In genomic region chr10:102133373-102134195, GRCh38 we compare ENCODE assay signal across 8 cellular contexts. TPM values are rescaled to one million over a fixed set of nuclear protein-coding genes. Genes with fewer than 3 reads are reported as not detected.
A peak's percentile ranks its signal among the peaks of the same experiment; 100 is the strongest.
DNase-seq lines count a peak whose midpoint lies in the region; ATAC-seq and TF ChIP-seq lines count a peak whose summit lies in the region.

No MANE protein-coding gene starts in this region.

- peak overlapping the region; percentile 53 for H3K4me3 ChIP-seq in neuron (ENCODE audit: low read length)

- intact Hi-C loops in activated naive CD4-positive, alpha-beta T cell treated with anti-CD3 and anti-CD28 coated beads for 36 hours (cut with micrococcal nuclease), result loop anchor here (5.0 kb wide), 3 partner anchors 291 to 781 kb away; partner anchors contain the start of genes ARL3, BTRC, KCNIP2 and SFXN2

- DNase-seq in Caki2 (ENCODE audit: low read depth), result peak; percentile 76
- DNase-seq in activated naive CD4-positive, alpha-beta T cell treated with anti-CD3 and anti-CD28 coated beads for 36 hours, result peak; percentile 72
- peak; percentile 59 for DNase-seq in germinal center (ENCODE audit: low spot score)

- peaks cover 11% of the 10 kb centered on the region for H3K36me3 ChIP-seq in neuron (ENCODE audit: insufficient read depth, low read length)

- peaks cover 32% of the 10 kb centered on the region for H3K36me3 Mint-ChIP-seq in activated naive CD4-positive, alpha-beta T cell treated with anti-CD3 and anti-CD28 coated beads for 36 hours (ENCODE audit: low read depth)

- peaks cover 42% of the 10 kb centered on the region for H3K4me1 Mint-ChIP-seq in activated naive CD4-positive, alpha-beta T cell treated with anti-CD3 and anti-CD28 coated beads for 36 hours (ENCODE audit: low read depth)

- H3K4me1 ChIP-seq in neuron (ENCODE audit: insufficient read depth, low read length), result peaks cover 11% of the 10 kb centered on the region

- ATAC-seq in HG02970 (IDR thresholded peaks at IDR 0.05; ENCODE audit: low FRiP score, unreplicated experiment) (peak; percentile 14), GM21737 (IDR thresholded peaks at IDR 0.05; ENCODE audit: unreplicated experiment) (no peak)

- CTCF ChIA-PET in activated naive CD4-positive, alpha-beta T cell treated with anti-CD3 and anti-CD28 coated beads for 36 hours (lab: Charles Lee), result no interaction called here

- in situ Hi-C loops in Caki2 (cut with HindIII; ENCODE audit: low pct_unique_long_range_greater_than_20kb, low sequenced_read_pairs), result no loop called here

- no peaks in the 10 kb centered on the region for H3K9me3 ChIP-seq in neuron (ENCODE audit: low read length)

- peak overlapping the region; percentile 80 for H2AFZ ChIP-seq in neuron (ENCODE audit: low read depth, low read length)

- H3K27me3 ChIP-seq in neuron (ENCODE audit: insufficient read depth, low read length), result no peaks in the 10 kb centered on the region

- H3K27ac Mint-ChIP-seq in activated naive CD4-positive, alpha-beta T cell treated with anti-CD3 and anti-CD28 coated beads for 36 hours, result peak overlapping the region; percentile 96

- peak overlapping the region; percentile 97 for H3K4me3 Mint-ChIP-seq in activated naive CD4-positive, alpha-beta T cell treated with anti-CD3 and anti-CD28 coated beads for 36 hours

- no peaks in the 10 kb centered on the region for H3K9me3 Mint-ChIP-seq in activated naive CD4-positive, alpha-beta T cell treated with anti-CD3 and anti-CD28 coated beads for 36 hours

- peak overlapping the region; percentile 90 for H3K27ac ChIP-seq in temporal lobe (ENCODE audit: low read depth, low read length)

- H3K27me3 Mint-ChIP-seq in activated naive CD4-positive, alpha-beta T cell treated with anti-CD3 and anti-CD28 coated beads for 36 hours (ENCODE audit: low read depth), result no peaks in the 10 kb centered on the region

TF ChIP-seq in PFSK-1, 5 proteins besides CTCF, POLR2A, EP300 and RAD21:
- TF ChIP-seq POLR2AphosphoS5 (IDR thresholded peaks at IDR 0.05; ENCODE audit: low read depth, low read length) (no peak; the same call in 1 of the 2 replicates), SIN3A (IDR thresholded peaks at IDR 0.05; ENCODE audit: borderline replicate concordance, insufficient read depth, low read length) (peak; percentile 82; the same call in 1 of the 2 replicates), TAF1 (IDR thresholded peaks at IDR 0.05; ENCODE audit: borderline replicate concordance, insufficient read depth, low read length) (peak; percentile 26; the same call in 1 of the 2 replicates), REST (IDR thresholded peaks at IDR 0.05; ENCODE audit: insufficient read depth in 1 of 2, low read depth in 2 of 2, low read length in 2 of 2) (no peak), FOXP2 (optimal IDR thresholded peaks at IDR 0.05; ENCODE audit: borderline replicate concordance, extremely low read depth, extremely low read length, insufficient read depth) (no peak)

RNA-seq across cellular contexts. Expression of gene PPRC1, which starts 0.7 kb away (rescaled TPM):
- total RNA-seq in Caki2 (2014; rRNA removed; shearing (Covaris generic); ENCODE audit: low replicate concordance), result 5.3 and 15.8 TPM in 2 replicates
- 37.9 TPM for polyA plus RNA-seq in PFSK-1 (2012; ENCODE audit: insufficient read length, low read depth)
- total RNA-seq in activated naive CD4-positive, alpha-beta T cell treated with anti-CD3 and anti-CD28 coated beads for 36 hours, result 10 to 100 TPM; 54.6 to 55.0 TPM
- 8.4 TPM for total RNA-seq in temporal lobe

RNA-seq across cellular contexts. Expression of gene LDB1, which starts 13.4 kb away (rescaled TPM):
- total RNA-seq in Caki2 (2014; rRNA removed; shearing (Covaris generic); ENCODE audit: low replicate concordance), result 14.9 and 22.7 TPM in 2 replicates
- polyA plus RNA-seq in PFSK-1 (2012; ENCODE audit: insufficient read length, low read depth), result 79.5 TPM
- total RNA-seq in activated naive CD4-positive, alpha-beta T cell treated with anti-CD3 and anti-CD28 coated beads for 36 hours, result 10 to 100 TPM; 46.5 to 46.6 TPM
- 50.2 TPM for total RNA-seq in temporal lobe

RNA-seq across cellular contexts. Expression of gene NOLC1, which starts 18.6 kb away (rescaled TPM):
- total RNA-seq in Caki2 (2014; rRNA removed; shearing (Covaris generic); ENCODE audit: low replicate concordance), result 68.0 and 74.0 TPM in 2 replicates
- polyA plus RNA-seq in PFSK-1 (2012; ENCODE audit: insufficient read length, low read depth), result 81.9 TPM
- 100 to 1,000 TPM; 182 to 194 TPM for total RNA-seq in activated naive CD4-positive, alpha-beta T cell treated with anti-CD3 and anti-CD28 coated beads for 36 hours
- total RNA-seq in temporal lobe, result 33.4 TPM
